20 cellular contexts compared by ENCODE assay signal in the genomic region with DNA sequence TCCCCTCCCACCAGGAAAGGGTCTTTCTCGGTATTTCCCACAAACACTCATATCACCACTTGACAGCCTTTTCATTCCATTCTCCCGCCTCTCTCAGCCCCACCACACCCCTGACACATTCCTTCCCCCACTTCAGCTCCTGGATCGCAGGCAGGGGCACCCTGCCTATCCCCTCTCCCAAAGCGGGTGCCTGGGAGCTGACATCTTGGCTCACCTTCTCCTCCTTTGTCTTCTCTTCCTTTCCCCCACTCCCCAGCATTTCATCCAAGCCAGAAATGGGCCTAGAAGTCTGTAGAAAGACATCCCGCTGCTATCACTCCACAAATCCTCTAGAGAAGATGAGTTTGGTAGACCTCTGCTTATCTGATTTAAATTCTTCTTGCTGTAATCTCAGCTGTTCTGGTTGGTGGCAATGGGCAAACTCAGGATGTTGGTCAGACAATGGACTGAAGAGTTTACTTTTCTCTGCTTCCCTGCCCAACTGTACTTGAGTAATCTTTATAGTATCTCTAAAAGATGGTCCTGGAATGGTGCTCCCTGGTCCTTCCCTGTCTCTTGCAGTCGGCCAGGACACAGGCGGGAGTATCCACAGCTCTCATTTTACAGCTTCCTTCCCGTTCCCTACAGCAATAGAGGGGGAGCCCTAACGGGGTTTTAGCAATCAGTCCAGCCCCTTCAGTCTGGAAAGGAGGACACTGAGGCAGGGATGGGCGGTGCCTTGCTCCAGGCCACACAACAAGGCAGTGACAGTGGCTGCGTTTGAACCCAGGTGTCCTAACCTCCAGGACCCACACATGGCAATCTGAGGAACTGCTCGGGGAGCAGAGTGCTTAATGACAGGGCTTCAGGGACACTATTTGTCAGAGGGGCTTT.
"Had no signal": no experiment of that assay in that cellular context is flagged by ENCODE, and none has a peak within 500 bp of the region (broad histone marks: within the 10 kb centered on the region; RNA-seq: fewer than 3 reads in every experiment).

No MANE protein-coding gene starts in this region.

- ATAC-seq: body of pancreas; pancreas; SK-N-SH treated with all-trans-retinoic acid at 6 μM for 48 hours; stimulated activated naive B cell treated with anti-CD40 and anti-IgM and Interleukin-4, amounts not matched to agents 10 μg/mL and 1 μg/mL and 100 μg/mL, for 72 hours had no signal

- H3K36me3 Mint-ChIP-seq: activated naive CD4-positive, alpha-beta T cell treated with anti-CD3 and anti-CD28 coated beads, Interleukin-2, amount 50 U/mL, for 24 hours; stimulated activated naive B cell treated with anti-CD40 and anti-IgM and Interleukin-4, amounts not matched to agents 10 μg/mL and 1 μg/mL and 100 μg/mL, for 72 hours had no signal

- H3K27ac ChIP-seq: body of pancreas, colonic mucosa, esophagus muscularis mucosa, pancreas, tibial nerve had no signal

- H3K36me3 ChIP-seq: colonic mucosa, esophagus muscularis mucosa, pancreas, tibial nerve had no signal

- H3K9me3 ChIP-seq: body of pancreas, colonic mucosa, esophagus muscularis mucosa, pancreas, tibial nerve had no signal

- H3K4me1 Mint-ChIP-seq: activated CD4-positive, alpha-beta memory T cell treated with anti-CD3 and anti-CD28 coated beads, Interleukin-2, amount 10 ng/mL, durations not matched to agents 7 days and 5 days; activated naive CD4-positive, alpha-beta T cell treated with anti-CD3 and anti-CD28 coated beads, Interleukin-2, amount 50 U/mL, for 24 hours; neural crest cell had no signal

- H3K4me1 ChIP-seq: esophagus muscularis mucosa, pancreas, tibial nerve had no signal

- H3K4me3 ChIP-seq: body of pancreas, colonic mucosa, esophagus muscularis mucosa, pancreas, tibial nerve had no signal

- H3K27ac Mint-ChIP-seq: activated CD4-positive, alpha-beta memory T cell treated with anti-CD3 and anti-CD28 coated beads, Interleukin-2, amount 10 ng/mL, durations not matched to agents 7 days and 5 days; activated naive CD4-positive, alpha-beta T cell treated with anti-CD3 and anti-CD28 coated beads, Interleukin-2, amount 50 U/mL, for 24 hours; activated T-cell treated with anti-CD3 and anti-CD28 coated beads, Interleukin-2, amount 50 U/mL, for 24 hours; stimulated activated naive B cell treated with anti-CD40 and anti-IgM and Interleukin-4, amounts not matched to agents 10 μg/mL and 1 μg/mL and 100 μg/mL, for 72 hours had no signal

- DNase-seq: activated CD4-positive, alpha-beta memory T cell treated with anti-CD3 and anti-CD28 coated beads, Interleukin-2, amount 10 ng/mL, durations not matched to agents 7 days and 5 days; activated effector memory CD4-positive, alpha-beta T cell treated with Interleukin-2 at 50 U/mL for 16 hours; activated T-cell treated with anti-CD3 and anti-CD28 coated beads, Interleukin-2, amount 50 U/mL, for 24 hours; amygdala; caudate nucleus; colonic mucosa; hypothalamus; stimulated activated CD4-positive, alpha-beta T cell treated with anti-CD3 and anti-CD28 coated beads, Interleukin-15, amount 100 ng/mL, for 24 hours; stimulated activated CD4-positive, alpha-beta T cell treated with anti-CD3 and anti-CD28 coated beads, Interleukin-4, amount 100 ng/mL, for 1 hour; stimulated activated naive B cell treated with anti-CD40 and anti-IgM and Interleukin-4, amounts not matched to agents 10 μg/mL and 1 μg/mL and 100 μg/mL, for 72 hours; substantia nigra; T-helper 1 cell; T1000 had no signal

- H3K4me3 Mint-ChIP-seq: activated CD4-positive, alpha-beta memory T cell treated with anti-CD3 and anti-CD28 coated beads, Interleukin-2, amount 10 ng/mL, durations not matched to agents 7 days and 5 days; activated naive CD4-positive, alpha-beta T cell treated with anti-CD3 and anti-CD28 coated beads, Interleukin-2, amount 50 U/mL, for 24 hours; activated T-cell treated with anti-CD3 and anti-CD28 coated beads, Interleukin-2, amount 50 U/mL, for 24 hours; neural crest cell; stimulated activated naive B cell treated with anti-CD40 and anti-IgM and Interleukin-4, amounts not matched to agents 10 μg/mL and 1 μg/mL and 100 μg/mL, for 72 hours had no signal

- H3K9me3 Mint-ChIP-seq: activated CD4-positive, alpha-beta memory T cell treated with anti-CD3 and anti-CD28 coated beads, Interleukin-2, amount 10 ng/mL, durations not matched to agents 7 days and 5 days; activated naive CD4-positive, alpha-beta T cell treated with anti-CD3 and anti-CD28 coated beads, Interleukin-2, amount 50 U/mL, for 24 hours; activated T-cell treated with anti-CD3 and anti-CD28 coated beads, Interleukin-2, amount 50 U/mL, for 24 hours; neural crest cell; stimulated activated naive B cell treated with anti-CD40 and anti-IgM and Interleukin-4, amounts not matched to agents 10 μg/mL and 1 μg/mL and 100 μg/mL, for 72 hours had no signal

- H3K27me3 ChIP-seq: body of pancreas, colonic mucosa, pancreas, tibial nerve had no signal

- H3K27me3 Mint-ChIP-seq: activated naive CD4-positive, alpha-beta T cell treated with anti-CD3 and anti-CD28 coated beads, Interleukin-2, amount 50 U/mL, for 24 hours had no signal
